6 cellular contexts compared by ENCODE assay signal in the genomic region with DNA sequence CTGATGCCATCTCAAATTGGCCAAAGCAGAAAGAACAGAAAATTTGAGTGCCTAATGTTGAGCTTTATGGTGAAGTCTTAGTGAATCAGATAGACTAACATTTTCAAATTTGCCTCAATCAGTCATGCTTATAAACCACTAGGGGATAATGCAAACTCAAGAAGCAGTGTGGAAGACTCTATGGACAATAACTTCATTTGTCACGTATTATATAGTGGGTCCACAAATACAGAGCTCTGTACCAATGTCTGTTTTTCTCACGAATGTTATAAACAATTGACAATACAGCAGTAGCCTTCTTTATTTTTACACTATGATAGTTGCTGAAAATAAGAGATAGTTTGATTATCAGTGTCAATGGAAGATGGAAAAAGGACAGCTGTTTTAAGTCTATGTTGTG.
"Had no signal": no experiment of that assay in that cellular context is flagged by ENCODE, and none has a peak within 500 bp of the region (broad histone marks: within the 10 kb centered on the region; RNA-seq: fewer than 3 reads in every experiment).

No MANE protein-coding gene starts in this region.

- H3K4me3 ChIP-seq: GM23248, HAP-1 had no signal

- DNase-seq: GOT3, H7, HFFc6 had no signal

- H3K27ac ChIP-seq: GM23248, HL-60 had no signal

- H3K4me1 ChIP-seq: HAP-1 had no signal

- H3K9me3 ChIP-seq: HAP-1 had no signal

- H3K36me3 ChIP-seq: HAP-1 had no signal
